In genomic region chr12:26740991-26741390, GRCh38 we compare ENCODE assay signal across 17 cellular contexts.
DNase-seq lines count a peak whose midpoint lies in the region; ATAC-seq, FAIRE-seq and TF ChIP-seq lines count a peak whose summit lies in the region.
"Had no signal": no experiment of that assay in that cellular context is flagged by ENCODE, and none has a peak within 500 bp of the region (broad histone marks: within the 10 kb centered on the region; RNA-seq: fewer than 3 reads in every experiment).

No MANE protein-coding gene starts in this region.

- no peak for FAIRE-seq in D721Med (lab: Jason Lieb, UNC)
- FAIRE-seq: H1, urothelium cell line had no signal

- no peak overlapping the region for H3K4me3 ChIP-seq in skin epidermis
- H3K4me3 ChIP-seq: BLaER1 treated with 17β-estradiol and CSF1 and Interleukin-3, amounts not matched to agents 10 nM and 100 nM had no signal

- ATAC-seq in esophagus mucosa: peak; percentile 79
- ATAC-seq in GM18861 (IDR thresholded peaks at IDR 0.05; ENCODE audit: unreplicated experiment): no peak
- ATAC-seq: stimulated activated naive B cell treated with anti-CD40 and anti-IgM and Interleukin-4, amounts not matched to agents 10 μg/mL and 1 μg/mL and 100 μg/mL, for 72 hours had no signal

- TF ChIP-seq CTCF in D721Med (IDR thresholded peaks at IDR 0.05; ENCODE audit: insufficient read depth, missing control alignments): no peak

- DNase-seq in NCI-H1105 (lab: John Stamatoyannopoulos, UW): peak; percentile 93
- DNase-seq in NCI-H510A (lab: John Stamatoyannopoulos, UW): peak; percentile 59
- no peak for DNase-seq in D721Med (ENCODE audit: insufficient read length, low spot score)
- no peak for DNase-seq in HuH-7 (ENCODE audit: low spot score)
- DNase-seq: activated CD4-positive, alpha-beta T cell treated with anti-CD3 and anti-CD28 coated beads for 48 hours; DND-41; effector CD8-positive, alpha-beta T cell; IMR-90; NCI-H1092 treated with DMSO at 0.1 percent for 48 hours; SHP77 treated with DMSO at 0.1 percent for 48 hours; stimulated activated naive B cell treated with anti-CD40 and anti-IgM and Interleukin-4, amounts not matched to agents 10 μg/mL and 1 μg/mL and 100 μg/mL, for 72 hours had no signal

- peak overlapping the region in 13 of 21 experiments; percentile 19 to 70 (median 33) for H3K27ac ChIP-seq in skin epidermis
- H3K27ac ChIP-seq: BLaER1 treated with 17β-estradiol and CSF1 and Interleukin-3, amounts not matched to agents 10 nM and 100 nM had no signal

Comparison
In these comparisons a context has a peak if more than half of its experiments do, and no peak if none do; other contexts are left out.
1. DNase-seq: peak in NCI-H1105 (single experiment) and NCI-H510A (single experiment); none in D721Med (single experiment) and HuH-7 (single experiment).